In genomic region chr11:61118004-61118403, GRCh38 we compare ENCODE assay signal across 22 cellular contexts. TPM values are rescaled to one million over a fixed set of nuclear protein-coding genes. Genes with fewer than 3 reads are reported as not detected.
DNase-seq lines count a peak whose midpoint lies in the region; ATAC-seq and TF ChIP-seq lines count a peak whose summit lies in the region.
"Had no signal": no experiment of that assay in that cellular context is flagged by ENCODE, and none has a peak within 500 bp of the region (broad histone marks: within the 10 kb centered on the region; RNA-seq: fewer than 3 reads in every experiment).

No MANE protein-coding gene starts in this region.

- H3K23me2 ChIP-seq in H9 (ENCODE audit: insufficient read length, low read depth, low read length, poor library complexity, severe bottlenecking), result no peaks in the 10 kb centered on the region

- no peaks in the 10 kb centered on the region for H3K9me3 ChIP-seq in CD4-positive, alpha-beta memory T cell (ENCODE audit: control insufficient read depth in 1 of 2, low read length in 2 of 2)
- no peaks in the 10 kb centered on the region for H3K9me3 ChIP-seq in naive thymus-derived CD4-positive, alpha-beta T cell (ENCODE audit: control insufficient read depth in 2 of 3, low read length in 3 of 3)
- no peaks in the 10 kb centered on the region for H3K9me3 ChIP-seq in H9 (ENCODE audit: control insufficient read depth, low read depth, low read length)
- H3K9me3 ChIP-seq: BLaER1 treated with 17β-estradiol and CSF1 and Interleukin-3, amounts not matched to agents 10 nM and 100 nM had no signal

- H3K56ac ChIP-seq in H9 (ENCODE audit: insufficient read length, low read depth, low read length), result no peak overlapping the region

- H3K9me3 Mint-ChIP-seq in activated CD4-positive, alpha-beta memory T cell treated with anti-CD3 and anti-CD28 coated beads for 36 hours, result no peaks in the 10 kb centered on the region
- no peaks in the 10 kb centered on the region for H3K9me3 Mint-ChIP-seq in activated CD4-positive, alpha-beta memory T cell treated with anti-CD3 and anti-CD28 coated beads, Interleukin-2, amount 10 ng/mL, durations not matched to agents 7 days and 5 days
- peaks cover 0 to 2% (median 0%) of the 10 kb centered on the region in 8 donors for H3K9me3 Mint-ChIP-seq in CD4-positive, alpha-beta memory T cell
- H3K9me3 Mint-ChIP-seq in activated T-helper 2 cell treated with anti-CD3 and anti-CD28 coated beads, Interferon-gamma antibody, Interleukin-2, Interleukin-4, amounts not matched to agents 10 μg/mL and 5 μg/mL and 100 μg/mL, durations not matched to agents 14 hours and 24 hours and 36 hours, result peaks cover 5% of the 10 kb centered on the region
- peaks cover 0 to 9% (median 0%) of the 10 kb centered on the region in 11 donors for H3K9me3 Mint-ChIP-seq in naive thymus-derived CD4-positive, alpha-beta T cell
- no peaks in the 10 kb centered on the region; a peak in 1 of 5 replicates for H3K9me3 Mint-ChIP-seq in H9

- no peak overlapping the region for H3K14ac ChIP-seq in H9 (ENCODE audit: insufficient read depth, low read length)

- H3K27me3 Mint-ChIP-seq in activated CD4-positive, alpha-beta memory T cell treated with anti-CD3 and anti-CD28 coated beads for 36 hours, result no peaks in the 10 kb centered on the region
- no peaks in the 10 kb centered on the region for H3K27me3 Mint-ChIP-seq in activated CD4-positive, alpha-beta memory T cell treated with anti-CD3 and anti-CD28 coated beads, Interleukin-2, amount 10 ng/mL, durations not matched to agents 7 days and 5 days
- no peaks in the 10 kb centered on the region for H3K27me3 Mint-ChIP-seq in CD4-positive, alpha-beta memory T cell
- H3K27me3 Mint-ChIP-seq in activated T-helper 2 cell treated with anti-CD3 and anti-CD28 coated beads, Interferon-gamma antibody, Interleukin-2, Interleukin-4, amounts not matched to agents 10 μg/mL and 5 μg/mL and 100 μg/mL, durations not matched to agents 14 hours and 24 hours and 36 hours (ENCODE audit: low read depth), result no peaks in the 10 kb centered on the region
- H3K27me3 Mint-ChIP-seq in naive thymus-derived CD4-positive, alpha-beta T cell, result no peaks in the 10 kb centered on the region
- peaks cover 1% of the 10 kb centered on the region; the same call in 1 of the 2 replicates for H3K27me3 Mint-ChIP-seq in H9 (ENCODE audit: low read depth)

- H2AK5ac ChIP-seq in H9 (ENCODE audit: insufficient read length, low read length), result no peak overlapping the region

- H3K4me2 ChIP-seq in H9 (ENCODE audit: insufficient read depth, insufficient read length, low read length), result no peak overlapping the region
- H3K4me2 ChIP-seq: BLaER1 treated with 17β-estradiol and CSF1 and Interleukin-3, amounts not matched to agents 10 nM and 100 nM had no signal

- intact Hi-C loops in activated CD4-positive, alpha-beta memory T cell treated with anti-CD3 and anti-CD28 coated beads for 36 hours (cut with micrococcal nuclease), result no loop called here
- intact Hi-C loops in CD4-positive, alpha-beta memory T cell (cut with micrococcal nuclease), result no loop called here
- intact Hi-C loops in activated T-helper 2 cell treated with anti-CD3 and anti-CD28 coated beads, Interferon-gamma antibody, Interleukin-2, Interleukin-4, amounts not matched to agents 10 μg/mL and 5 μg/mL and 100 μg/mL, durations not matched to agents 14 hours and 24 hours and 36 hours (cut with micrococcal nuclease), result no loop called here
- intact Hi-C loops in naive thymus-derived CD4-positive, alpha-beta T cell (cut with micrococcal nuclease), result no loop called here

- no peaks in the 10 kb centered on the region for H3K79me1 ChIP-seq in H9 (ENCODE audit: insufficient read depth, low read depth, low read length, poor library complexity, severe bottlenecking)

- POLR2A ChIA-PET in activated CD4-positive, alpha-beta memory T cell treated with anti-CD3 and anti-CD28 coated beads for 36 hours (lab: Charles Lee), result interaction anchor here (1.2 to 11.9 kb wide), 7 partner anchors 11 to 204 kb away, joined by 3 to 114 read pairs (median 4); partner anchors contain the start of gene TMEM109
- POLR2A ChIA-PET in activated CD4-positive, alpha-beta memory T cell treated with anti-CD3 and anti-CD28 coated beads, Interleukin-2, amount 10 ng/mL, durations not matched to agents 7 days and 5 days (lab: Charles Lee), result interaction anchor here (0.9 to 4.4 kb wide), 7 partner anchors 10 to 151 kb away, joined by 3 to 29 read pairs (median 4); no protein-coding TSS in a partner anchor
- POLR2A ChIA-PET in CD4-positive, alpha-beta memory T cell (lab: Charles Lee; ENCODE audit: partially characterized antibody), result interaction anchor here (0.8 to 10.3 kb wide), 12 partner anchors 10 to 203 kb away, joined by 3 to 117 read pairs (median 5); partner anchors contain the start of gene CD5
- POLR2A ChIA-PET in naive thymus-derived CD4-positive, alpha-beta T cell (lab: Charles Lee), result interaction anchor here (1.2 to 12.0 kb wide), 8 partner anchors 9 to 205 kb away, joined by 3 to 82 read pairs (median 6); partner anchors contain the start of gene TMEM109

- H3K18ac ChIP-seq in H9 (ENCODE audit: insufficient read length, low read depth, low read length), result no peak overlapping the region

- WGBS in H9 (ENCODE audit: extremely low coverage, insufficient read length, low lambda C conversion rate), result no CpG with 5 or more reads among the region's 9 CpGs

- no peak overlapping the region for H4K91ac ChIP-seq in H9 (ENCODE audit: insufficient read length, low read depth, low read length)

- H4K5ac ChIP-seq in H9 (ENCODE audit: insufficient read length, low read depth, low read length), result no peak overlapping the region

- peak overlapping the region; percentile 89 for H3K27ac Mint-ChIP-seq in activated CD4-positive, alpha-beta memory T cell treated with anti-CD3 and anti-CD28 coated beads for 36 hours
- no peak overlapping the region for H3K27ac Mint-ChIP-seq in activated CD4-positive, alpha-beta memory T cell treated with anti-CD3 and anti-CD28 coated beads, Interleukin-2, amount 10 ng/mL, durations not matched to agents 7 days and 5 days
- peak overlapping the region in 6 of 7 donors; percentile 66 to 98 (median 88) for H3K27ac Mint-ChIP-seq in CD4-positive, alpha-beta memory T cell
- H3K27ac Mint-ChIP-seq in activated T-helper 2 cell treated with anti-CD3 and anti-CD28 coated beads, Interferon-gamma antibody, Interleukin-2, Interleukin-4, amounts not matched to agents 10 μg/mL and 5 μg/mL and 100 μg/mL, durations not matched to agents 14 hours and 24 hours and 36 hours, result peak overlapping the region; percentile 40
- H3K27ac Mint-ChIP-seq in naive thymus-derived CD4-positive, alpha-beta T cell, result peak overlapping the region in 7 of 9 donors; percentile 52 to 100 (median 99)
- H3K27ac Mint-ChIP-seq in H9, result no peak overlapping the region

- no peak overlapping the region for H4K8ac ChIP-seq in H9 (replicated peaks; ENCODE audit: insufficient read length, low read depth, low read length)

- H3K23ac ChIP-seq in H9 (ENCODE audit: insufficient read length, low read depth, low read length), result no peak overlapping the region

- H3K4ac ChIP-seq in H9 (ENCODE audit: low read depth, low read length), result no peak overlapping the region

- DNase-seq in activated CD4-positive, alpha-beta memory T cell treated with anti-CD3 and anti-CD28 coated beads for 36 hours, result no peak
- no peak for DNase-seq in activated CD4-positive, alpha-beta memory T cell treated with anti-CD3 and anti-CD28 coated beads, Interleukin-2, amount 10 ng/mL, durations not matched to agents 7 days and 5 days
- no peak for DNase-seq in CD4-positive, alpha-beta memory T cell
- DNase-seq in activated T-helper 2 cell treated with anti-CD3 and anti-CD28 coated beads, Interferon-gamma antibody, Interleukin-2, Interleukin-4, amounts not matched to agents 10 μg/mL and 5 μg/mL and 100 μg/mL, durations not matched to agents 14 hours and 24 hours and 36 hours (ENCODE audit: low spot score), result no peak
- no peak for DNase-seq in naive thymus-derived CD4-positive, alpha-beta T cell
- no peak for DNase-seq in H9
- DNase-seq: DMS 273 treated with DMSO at 0.1 percent for 48 hours; GDM1; GM23248; KG1; NCI-H1436; NCI-H2029; NCI-H2171 treated with DMSO at 0.1 percent for 48 hours; NCI-H446 treated with DMSO at 0.1 percent for 48 hours; NK-92 treated with Interleukin-12 subunit alpha and Interleukin-12 subunit beta, amount 100 ng/mL, for 24 hours had no signal

- no peak overlapping the region for H2AFZ ChIP-seq in H9 (ENCODE audit: low read length)
- H2AFZ ChIP-seq: GM23248 had no signal

- H2BK12ac ChIP-seq in H9 (ENCODE audit: insufficient read length, low read depth, low read length), result no peak overlapping the region

- ATAC-seq in naive thymus-derived CD4-positive, alpha-beta T cell, result no peak
- ATAC-seq in HG02763 (IDR thresholded peaks at IDR 0.05; ENCODE audit: unreplicated experiment) (no peak), HG02571 (IDR thresholded peaks at IDR 0.05; ENCODE audit: unreplicated experiment) (no peak)
- ATAC-seq: GM12878, HCT116 had no signal

- H2BK20ac ChIP-seq in H9 (ENCODE audit: low read depth, low read length, poor library complexity, severe bottlenecking), result no peak overlapping the region

- no peak overlapping the region for H2BK120ac ChIP-seq in H9 (ENCODE audit: low read depth, low read length, poor library complexity, severe bottlenecking)

- H2BK5ac ChIP-seq in H9 (ENCODE audit: insufficient read length, low read length), result no peak overlapping the region

- peaks cover 79% of the 10 kb centered on the region for H3K36me3 ChIP-seq in CD4-positive, alpha-beta memory T cell (ENCODE audit: insufficient read depth, low read length)
- peaks cover 30 to 70% (median 44%) of the 10 kb centered on the region in 3 experiments for H3K36me3 ChIP-seq in naive thymus-derived CD4-positive, alpha-beta T cell (ENCODE audit: control insufficient read depth in 2 of 3, insufficient read depth in 3 of 3, low read length in 3 of 3)
- H3K36me3 ChIP-seq: BLaER1 treated with 17β-estradiol and CSF1 and Interleukin-3, amounts not matched to agents 10 nM and 100 nM had no signal

- peaks cover 88% of the 10 kb centered on the region for H3K36me3 Mint-ChIP-seq in activated CD4-positive, alpha-beta memory T cell treated with anti-CD3 and anti-CD28 coated beads for 36 hours
- H3K36me3 Mint-ChIP-seq in activated CD4-positive, alpha-beta memory T cell treated with anti-CD3 and anti-CD28 coated beads, Interleukin-2, amount 10 ng/mL, durations not matched to agents 7 days and 5 days (ENCODE audit: low read depth), result peaks cover 94% of the 10 kb centered on the region
- H3K36me3 Mint-ChIP-seq in CD4-positive, alpha-beta memory T cell, result peaks cover 60 to 88% of the 10 kb centered on the region in 2 donors
- H3K36me3 Mint-ChIP-seq in activated T-helper 2 cell treated with anti-CD3 and anti-CD28 coated beads, Interferon-gamma antibody, Interleukin-2, Interleukin-4, amounts not matched to agents 10 μg/mL and 5 μg/mL and 100 μg/mL, durations not matched to agents 14 hours and 24 hours and 36 hours (ENCODE audit: low read depth), result peaks cover 94% of the 10 kb centered on the region
- peaks cover 13 to 66% (median 47%) of the 10 kb centered on the region in 5 donors for H3K36me3 Mint-ChIP-seq in naive thymus-derived CD4-positive, alpha-beta T cell
- no peaks in the 10 kb centered on the region for H3K36me3 Mint-ChIP-seq in H9 (ENCODE audit: insufficient read depth in 1 of 3, low read depth in 3 of 3)

- H3K4me3 ChIP-seq in CD4-positive, alpha-beta memory T cell (ENCODE audit: low read length in 2 of 2), result no peak overlapping the region
- H3K4me3 ChIP-seq in naive thymus-derived CD4-positive, alpha-beta T cell (ENCODE audit: low read length), result no peak overlapping the region
- H3K4me3 ChIP-seq: BLaER1 treated with 17β-estradiol and CSF1 and Interleukin-3, amounts not matched to agents 10 nM and 100 nM; GM12878; GM23248 had no signal

- H4K20me1 ChIP-seq in H9 (ENCODE audit: control insufficient read depth, insufficient read depth, insufficient read length), result no peaks in the 10 kb centered on the region

- no peak overlapping the region for H3T11ph ChIP-seq in H9 (ENCODE audit: low read length)

- no peak for TF ChIP-seq CTCF in H9 (conservative IDR thresholded peaks at IDR 0.05)

- peak overlapping the region; percentile 70 for H3K27ac ChIP-seq in CD4-positive, alpha-beta memory T cell (ENCODE audit: low read depth, low read length)
- H3K27ac ChIP-seq in naive thymus-derived CD4-positive, alpha-beta T cell (ENCODE audit: low read depth, low read length), result peak overlapping the region; percentile 79
- H3K27ac ChIP-seq in H9 (ENCODE audit: insufficient read length, low read depth, low read length), result no peak overlapping the region
- H3K27ac ChIP-seq: BLaER1 treated with 17β-estradiol and CSF1 and Interleukin-3, amounts not matched to agents 10 nM and 100 nM; GM23248; RWPE1 had no signal

- H3K4me1 Mint-ChIP-seq in activated CD4-positive, alpha-beta memory T cell treated with anti-CD3 and anti-CD28 coated beads for 36 hours (ENCODE audit: low read depth), result peaks cover 80% of the 10 kb centered on the region
- peaks cover 76% of the 10 kb centered on the region for H3K4me1 Mint-ChIP-seq in activated CD4-positive, alpha-beta memory T cell treated with anti-CD3 and anti-CD28 coated beads, Interleukin-2, amount 10 ng/mL, durations not matched to agents 7 days and 5 days
- peaks cover 48 to 80% (median 61%) of the 10 kb centered on the region in 4 donors for H3K4me1 Mint-ChIP-seq in CD4-positive, alpha-beta memory T cell
- H3K4me1 Mint-ChIP-seq in activated T-helper 2 cell treated with anti-CD3 and anti-CD28 coated beads, Interferon-gamma antibody, Interleukin-2, Interleukin-4, amounts not matched to agents 10 μg/mL and 5 μg/mL and 100 μg/mL, durations not matched to agents 14 hours and 24 hours and 36 hours (ENCODE audit: low read depth), result peaks cover 66% of the 10 kb centered on the region
- peaks cover 52 to 93% (median 87%) of the 10 kb centered on the region in 7 donors for H3K4me1 Mint-ChIP-seq in naive thymus-derived CD4-positive, alpha-beta T cell
- peaks cover 2 to 11% of the 10 kb centered on the region in 2 experiments; a peak in 1 of 4 replicates for H3K4me1 Mint-ChIP-seq in H9

- CTCF ChIA-PET in activated CD4-positive, alpha-beta memory T cell treated with anti-CD3 and anti-CD28 coated beads for 36 hours (lab: Charles Lee), result interaction anchor here (1.4 to 5.1 kb wide), 2 partner anchors 11 to 148 kb away, joined by 4 to 30 read pairs; no protein-coding TSS in a partner anchor
- CTCF ChIA-PET in activated CD4-positive, alpha-beta memory T cell treated with anti-CD3 and anti-CD28 coated beads, Interleukin-2, amount 10 ng/mL, durations not matched to agents 7 days and 5 days (lab: Charles Lee), result interaction anchor here (1.3 kb wide), 1 partner anchor 11 kb away, joined by 3 read pairs; no protein-coding TSS in a partner anchor
- CTCF ChIA-PET in CD4-positive, alpha-beta memory T cell (lab: Charles Lee; ENCODE audit: partially characterized antibody), result interaction anchor here (0.9 to 2.9 kb wide), 5 partner anchors 11 to 204 kb away, joined by 3 to 14 read pairs (median 3); partner anchors contain the start of gene TMEM109
- CTCF ChIA-PET in naive thymus-derived CD4-positive, alpha-beta T cell (lab: Charles Lee), result interaction anchor here (0.8 to 4.1 kb wide), 3 partner anchors 11 to 146 kb away, joined by 3 to 24 read pairs (median 3); partner anchors contain the start of gene CD6

- H3K79me2 ChIP-seq in H9 (ENCODE audit: insufficient read depth, low read length), result no peaks in the 10 kb centered on the region

- H3K9ac ChIP-seq in H9 (ENCODE audit: extremely low read depth, insufficient read length, low read length), result no peak overlapping the region
- H3K9ac ChIP-seq: BLaER1 treated with 17β-estradiol and CSF1 and Interleukin-3, amounts not matched to agents 10 nM and 100 nM; GM23248 had no signal

- peaks cover 90% of the 10 kb centered on the region for H3K4me1 ChIP-seq in CD4-positive, alpha-beta memory T cell (ENCODE audit: insufficient read depth, low read length)
- H3K4me1 ChIP-seq in naive thymus-derived CD4-positive, alpha-beta T cell (ENCODE audit: control insufficient read depth in 2 of 2, insufficient read depth in 2 of 2, low read length in 2 of 2), result peaks cover 33 to 69% of the 10 kb centered on the region in 2 donors
- H3K4me1 ChIP-seq in H9 (ENCODE audit: insufficient read depth, low read length), result no peaks in the 10 kb centered on the region

- H3K4me3 Mint-ChIP-seq in activated CD4-positive, alpha-beta memory T cell treated with anti-CD3 and anti-CD28 coated beads for 36 hours, result no peak overlapping the region
- no peak overlapping the region for H3K4me3 Mint-ChIP-seq in activated CD4-positive, alpha-beta memory T cell treated with anti-CD3 and anti-CD28 coated beads, Interleukin-2, amount 10 ng/mL, durations not matched to agents 7 days and 5 days
- H3K4me3 Mint-ChIP-seq in CD4-positive, alpha-beta memory T cell, result no peak overlapping the region
- no peak overlapping the region for H3K4me3 Mint-ChIP-seq in activated T-helper 2 cell treated with anti-CD3 and anti-CD28 coated beads, Interferon-gamma antibody, Interleukin-2, Interleukin-4, amounts not matched to agents 10 μg/mL and 5 μg/mL and 100 μg/mL, durations not matched to agents 14 hours and 24 hours and 36 hours (ENCODE audit: low read depth)
- H3K4me3 Mint-ChIP-seq in naive thymus-derived CD4-positive, alpha-beta T cell, result peak overlapping the region in 2 of 10 donors; percentile 63 to 83
- H3K4me3 Mint-ChIP-seq in H9, result no peak overlapping the region

- H2BK15ac ChIP-seq in H9 (ENCODE audit: low read depth, low read length), result no peak overlapping the region

- H3K27me3 ChIP-seq in CD4-positive, alpha-beta memory T cell (ENCODE audit: insufficient read depth, low read length), result no peaks in the 10 kb centered on the region
- H3K27me3 ChIP-seq in naive thymus-derived CD4-positive, alpha-beta T cell (ENCODE audit: control insufficient read depth in 2 of 2, insufficient read depth in 2 of 2, low read length in 2 of 2), result no peaks in the 10 kb centered on the region
- no peaks in the 10 kb centered on the region for H3K27me3 ChIP-seq in H9 (ENCODE audit: insufficient read depth, low read length)
- H3K27me3 ChIP-seq: BLaER1 treated with 17β-estradiol and CSF1 and Interleukin-3, amounts not matched to agents 10 nM and 100 nM had no signal

RNA-seq across cellular contexts. Expression of gene CD5, which starts 15.7 kb away (rescaled TPM):
- 100 to 1,000 TPM; 302 to 306 TPM for total RNA-seq in activated CD4-positive, alpha-beta memory T cell treated with anti-CD3 and anti-CD28 coated beads for 36 hours
- total RNA-seq in activated CD4-positive, alpha-beta memory T cell treated with anti-CD3 and anti-CD28 coated beads, Interleukin-2, amount 10 ng/mL, durations not matched to agents 7 days and 5 days, result 100 to 1,000 TPM; 359 to 373 TPM
- total RNA-seq in CD4-positive, alpha-beta memory T cell, result 100 to 1,000 TPM; 283 to 289 TPM
- 100 to 1,000 TPM; 170 to 323 TPM for polyA plus RNA-seq in CD4-positive, alpha-beta memory T cell
- 395 and 399 TPM in 2 replicates for total RNA-seq in activated T-helper 2 cell treated with anti-CD3 and anti-CD28 coated beads, Interferon-gamma antibody, Interleukin-2, Interleukin-4, amounts not matched to agents 10 μg/mL and 5 μg/mL and 100 μg/mL, durations not matched to agents 14 hours and 24 hours and 36 hours
- total RNA-seq in naive thymus-derived CD4-positive, alpha-beta T cell, result 100 to 1,000 TPM; 180 to 399 (median 224) TPM
- polyA plus RNA-seq in naive thymus-derived CD4-positive, alpha-beta T cell, result 100 to 1,000 TPM; 217 to 371 TPM
- not detected in 2 replicates for total RNA-seq in H9 (2021)
- total RNA-seq: GM23248, M059J had no signal
- polyA plus RNA-seq: GM23248 had no signal

RNA-seq across cellular contexts. Expression of gene VPS37C, which starts 43.2 kb away (rescaled TPM):
- 1 to 10 TPM; 9.0 TPM for total RNA-seq in activated CD4-positive, alpha-beta memory T cell treated with anti-CD3 and anti-CD28 coated beads for 36 hours
- 1 to 10 TPM; 6.1 to 7.5 TPM for total RNA-seq in activated CD4-positive, alpha-beta memory T cell treated with anti-CD3 and anti-CD28 coated beads, Interleukin-2, amount 10 ng/mL, durations not matched to agents 7 days and 5 days
- 1 to 10 TPM; 7.3 to 7.9 TPM for total RNA-seq in CD4-positive, alpha-beta memory T cell
- under 1 TPM; 0.25 to 0.93 TPM for polyA plus RNA-seq in CD4-positive, alpha-beta memory T cell
- total RNA-seq in activated T-helper 2 cell treated with anti-CD3 and anti-CD28 coated beads, Interferon-gamma antibody, Interleukin-2, Interleukin-4, amounts not matched to agents 10 μg/mL and 5 μg/mL and 100 μg/mL, durations not matched to agents 14 hours and 24 hours and 36 hours, result 10.6 and 12.5 TPM in 2 replicates
- 10 to 100 TPM in 1 of 5 experiments, 1 to 10 TPM in 4; 4.1 to 12.0 (median 7.9) TPM for total RNA-seq in naive thymus-derived CD4-positive, alpha-beta T cell
- under 1 TPM; 0.31 to 0.82 TPM for polyA plus RNA-seq in naive thymus-derived CD4-positive, alpha-beta T cell
- total RNA-seq in H9 (2021), result 17.3 and 19.0 TPM in 2 replicates

Comparison
In these comparisons a context has a peak if more than half of its experiments do, and no peak if none do; other contexts are left out.
1. H3K27ac Mint-ChIP-seq: peak in activated CD4-positive, alpha-beta memory T cell treated with anti-CD3 and anti-CD28 coated beads for 36 hours (single experiment), CD4-positive, alpha-beta memory T cell (6 of 7), activated T-helper 2 cell treated with anti-CD3 and anti-CD28 coated beads, Interferon-gamma antibody, Interleukin-2, Interleukin-4, amounts not matched to agents 10 μg/mL and 5 μg/mL and 100 μg/mL, durations not matched to agents 14 hours and 24 hours and 36 hours (single experiment) and naive thymus-derived CD4-positive, alpha-beta T cell (7 of 9); none in activated CD4-positive, alpha-beta memory T cell treated with anti-CD3 and anti-CD28 coated beads, Interleukin-2, amount 10 ng/mL, durations not matched to agents 7 days and 5 days (single experiment) and H9 (0 of 3).
2. RNA of gene CD5, which starts 15.7 kb away (total RNA-seq): 395 to 399 TPM in activated T-helper 2 cell treated with anti-CD3 and anti-CD28 coated beads, Interferon-gamma antibody, Interleukin-2, Interleukin-4, amounts not matched to agents 10 μg/mL and 5 μg/mL and 100 μg/mL, durations not matched to agents 14 hours and 24 hours and 36 hours, 359 to 373 TPM in activated CD4-positive, alpha-beta memory T cell treated with anti-CD3 and anti-CD28 coated beads, Interleukin-2, amount 10 ng/mL, durations not matched to agents 7 days and 5 days, 302 to 306 TPM in activated CD4-positive, alpha-beta memory T cell treated with anti-CD3 and anti-CD28 coated beads for 36 hours, 283 to 289 TPM in CD4-positive, alpha-beta memory T cell and 180 to 399 TPM in naive thymus-derived CD4-positive, alpha-beta T cell; not detected in H9; every median in the first group is over 100 times any median in the second.